Comparison of ENCODE assay signal across 7 cellular contexts in genomic region chr1:64505944-64506658, GRCh38. TPM values are rescaled to one million over a fixed set of nuclear protein-coding genes. Genes with fewer than 3 reads are reported as not detected.
DNase-seq lines count a peak whose midpoint lies in the region; ATAC-seq and TF ChIP-seq lines count a peak whose summit lies in the region.

No MANE protein-coding gene starts in this region.

- H3K9me3 ChIP-seq in aorta (ENCODE audit: control insufficient read depth, low read length), result no peaks in the 10 kb centered on the region

- H3K27ac Mint-ChIP-seq in naive B cell, result peak overlapping the region in 2 of 6 donors; percentile 8 to 12

- no peaks in the 10 kb centered on the region for H3K36me3 Mint-ChIP-seq in naive B cell

- peaks cover 6 to 16% (median 14%) of the 10 kb centered on the region in 3 donors for H3K27me3 Mint-ChIP-seq in naive B cell

- H3K4me1 ChIP-seq in aorta (ENCODE audit: control insufficient read depth in 1 of 2, insufficient read depth in 2 of 2, low read length in 2 of 2), result no peaks in the 10 kb centered on the region

- TF ChIP-seq CTCF in dorsolateral prefrontal cortex (IDR thresholded peaks at IDR 0.05 in 54 of 56, conservative IDR thresholded peaks at IDR 0.05 in 2 of 56; ENCODE audit: low read depth in 1 of 56, partially characterized antibody in 56 of 56), result no peak

- H3K4me3 ChIP-seq in dorsolateral prefrontal cortex (peak overlapping the region in 58 of 59 donors; percentile 3 to 64 (median 50)), aorta (ENCODE audit: low read length in 2 of 2) (peak overlapping the region; percentile 64 to 67)

- peaks cover 0 to 2% (median 0%) of the 10 kb centered on the region in 7 donors for H3K9me3 Mint-ChIP-seq in naive B cell

- H3K27ac ChIP-seq in dorsolateral prefrontal cortex, result peak overlapping the region in 40 of 59 donors; percentile 2 to 73 (median 36)
- H3K27ac ChIP-seq in aorta (ENCODE audit: low read depth in 1 of 2, low read length in 2 of 2), result peak overlapping the region in 1 of 2 donors; percentile 3

- peaks cover 11 to 21% (median 14%) of the 10 kb centered on the region in 3 donors for H3K4me1 Mint-ChIP-seq in naive B cell

- H3K36me3 ChIP-seq in aorta (ENCODE audit: control insufficient read depth in 1 of 2, insufficient read depth in 2 of 2, low read length in 1 of 2), result no peaks in the 10 kb centered on the region

- H3K4me3 Mint-ChIP-seq in naive B cell, result peak overlapping the region; percentile 85 to 96 (median 90)

- peak; percentile 41 for DNase-seq in NCI-H1092 (lab: John Stamatoyannopoulos, UW)
- peak in 1 of 10 donors; percentile 34 for DNase-seq in dorsolateral prefrontal cortex
- peak; percentile 11 for DNase-seq in naive B cell
- DNase-seq in aorta, result peak in 1 of 2 donors; percentile 41
- DNase-seq in amniotic stem cell (lab: John Stamatoyannopoulos, UW), result no peak

- intact Hi-C loops in dorsolateral prefrontal cortex (cut with DNase I), result no loop called here
- intact Hi-C loops in aorta (cut with DNase I), result no loop called here

- ATAC-seq in SK-N-SH treated with all-trans-retinoic acid at 6 μM for 48 hours (peak; percentile 41), naive B cell (ENCODE audit: low read depth in 2 of 2) (peak; percentile 37 to 46), aorta (ENCODE audit: low FRiP score) (no peak), GM18511 (IDR thresholded peaks at IDR 0.05; ENCODE audit: unreplicated experiment) (no peak)

- peaks cover 0 to 5% (median 0%) of the 10 kb centered on the region in 45 donors for H3K27me3 ChIP-seq in dorsolateral prefrontal cortex
- no peaks in the 10 kb centered on the region for H3K27me3 ChIP-seq in aorta (ENCODE audit: control insufficient read depth in 1 of 2, insufficient read depth in 2 of 2, low read length in 1 of 2)

- 70% methylated on average over 15 of the region's 15 CpGs for WGBS in aorta, 2 donors

TF ChIP-seq in SK-N-SH treated with all-trans-retinoic acid at 6 μM for 48 hours, 23 proteins besides CTCF, POLR2A, EP300 and RAD21:
- TF ChIP-seq SNAI2 (CRISPR knock-in tag; IDR thresholded peaks at IDR 0.05), result no peak
- no peak for TF ChIP-seq POU6F1 (CRISPR knock-in tag; IDR thresholded peaks at IDR 0.05; ENCODE audit: borderline replicate concordance, low read depth)

RNA-seq across cellular contexts. Expression of gene CACHD1, which starts 36.2 kb away (rescaled TPM):
- total RNA-seq in dorsolateral prefrontal cortex, result 10 to 100 TPM; 11.3 to 40.6 (median 20.3) TPM
- not detected for polyA plus RNA-seq in naive B cell (ENCODE audit: low read depth in 6 of 6)
- total RNA-seq in aorta, result 10 to 100 TPM in 1 of 2 donors, 1 to 10 TPM in 1; 7.7 to 26.5 TPM
- 1 to 10 TPM; 1.4 to 2.3 TPM for polyA plus RNA-seq in aorta

Comparison
In these comparisons a context has a peak if more than half of its experiments do, and no peak if none do; other contexts are left out.
1. ATAC-seq: peak in SK-N-SH treated with all-trans-retinoic acid at 6 μM for 48 hours (single experiment) and naive B cell (2 of 2); none in aorta (single experiment) and GM18511 (single experiment).